In the genomic region with DNA sequence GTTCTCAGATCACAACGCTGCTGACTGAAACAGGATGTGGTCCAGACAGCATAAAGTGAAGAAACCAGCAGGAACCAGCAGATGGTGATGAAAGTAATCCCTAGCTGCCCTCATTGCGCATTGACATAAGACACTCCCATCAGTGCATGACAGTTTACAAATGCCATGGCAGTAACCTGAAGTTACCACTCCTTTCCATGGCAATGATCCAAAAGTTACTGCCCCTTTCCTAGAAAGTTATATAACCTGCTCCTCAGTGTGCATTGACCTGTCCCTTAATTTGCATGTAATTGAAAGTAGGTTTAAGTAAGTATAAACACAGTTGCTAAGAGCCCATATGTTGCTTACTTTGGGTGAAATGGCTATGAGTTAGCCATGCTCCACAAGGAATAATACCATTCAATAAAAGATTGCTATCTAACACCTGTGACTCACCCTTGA, we compare ENCODE assay signal across 10 cellular contexts.
A peak's percentile ranks its signal among the peaks of the same experiment; 100 is the strongest.
DNase-seq lines count a peak whose midpoint lies in the region; ATAC-seq and TF ChIP-seq lines count a peak whose summit lies in the region.
"Had no signal": no experiment of that assay in that cellular context is flagged by ENCODE, and none has a peak within 500 bp of the region (broad histone marks: within the 10 kb centered on the region; RNA-seq: fewer than 3 reads in every experiment).

No MANE protein-coding gene starts in this region.

- CTCF ChIA-PET in mammary epithelial cell (lab: Charles Lee; ENCODE audit: low non-redundant PET) = no interaction called here

- no peaks in the 10 kb centered on the region for H3K36me3 ChIP-seq in mammary epithelial cell (ENCODE audit: insufficient read depth, low read length)
- H3K36me3 ChIP-seq: tibial artery had no signal

- DNase-seq in stimulated activated CD4-positive, alpha-beta T cell treated with anti-CD3 and anti-CD28 coated beads, Interleukin-15, amount 100 ng/mL, for 24 hours = peak; percentile 19
- DNase-seq in stimulated activated CD4-positive, alpha-beta T cell treated with anti-CD3 and anti-CD28 coated beads, Interleukin-4, amount 100 ng/mL, for 1 hour = no peak
- DNase-seq in SK-MEL-5 (ENCODE audit: low read depth, low spot score) (peak; percentile 5), mammary epithelial cell (peak; percentile 65), cerebellum (ENCODE audit: low spot score) (no peak)
- DNase-seq in stimulated activated naive CD8-positive, alpha-beta T cell treated with anti-CD3 and anti-CD28 coated beads, Interleukin-15, Interleukin-2, amounts not matched to agents 100 U/mL and 50 U/mL, for 24 hours = peak; percentile 18
- DNase-seq: C1 segment of cervical spinal cord, tibial artery had no signal

- peak overlapping the region; percentile 68 for H3K27ac ChIP-seq in mammary epithelial cell (ENCODE audit: insufficient read depth, low read depth, low read length)
- H3K27ac ChIP-seq: tibial artery had no signal

- H3K27me3 ChIP-seq in mammary epithelial cell (ENCODE audit: insufficient read depth, low read length) = no peaks in the 10 kb centered on the region
- H3K27me3 ChIP-seq: tibial artery had no signal

- intact Hi-C loops in mammary epithelial cell (cut with micrococcal nuclease) = no loop called here

- H3K9ac ChIP-seq in mammary epithelial cell (ENCODE audit: insufficient read depth, low read length) = no peak overlapping the region

- in situ Hi-C loops in SK-MEL-5 (cut with HindIII; ENCODE audit: low pct_unique_long_range_greater_than_20kb, low sequenced_read_pairs) (no loop called here), mammary epithelial cell (cut with MboI; ENCODE audit: low sequenced_read_pairs in 2 of 2) (no loop called here)

- no peak overlapping the region for H3K4me3 ChIP-seq in mammary epithelial cell (replicated peaks in 1 of 3; ENCODE audit: insufficient read depth in 1 of 3, low read depth in 2 of 3, low read length in 3 of 3)
- H3K4me3 ChIP-seq: tibial artery had no signal

- WGBS in mammary epithelial cell (ENCODE audit: low coverage, missing lambda C conversion rate) = 0% methylated on average over 2 of the region's 2 CpGs

- H2AFZ ChIP-seq in mammary epithelial cell (ENCODE audit: low read depth, low read length) = no peak overlapping the region

- H3K9me3 ChIP-seq in mammary epithelial cell (replicated peaks; ENCODE audit: insufficient read depth, low read length) = no peaks in the 10 kb centered on the region
- H3K9me3 ChIP-seq: tibial artery had no signal

- no peaks in the 10 kb centered on the region for H4K20me1 ChIP-seq in mammary epithelial cell (ENCODE audit: insufficient read depth, low read length)

- dilution Hi-C loops in mammary epithelial cell (cut with HindIII; ENCODE audit: low sequenced_read_pairs) = no loop called here

- H3K4me1 ChIP-seq in mammary epithelial cell (ENCODE audit: insufficient read depth, low read length) = peaks cover 12% of the 10 kb centered on the region
- H3K4me1 ChIP-seq: tibial artery had no signal

- H3K4me2 ChIP-seq in mammary epithelial cell (ENCODE audit: insufficient read depth, low read depth, low read length) = peak overlapping the region; percentile 57

- no peak for TF ChIP-seq CTCF in mammary epithelial cell (conservative IDR thresholded peaks at IDR 0.05 in 1 of 2, IDR thresholded peaks at IDR 0.05 in 1 of 2; ENCODE audit: extremely low read depth in 1 of 2, insufficient read depth in 1 of 2, low read depth in 1 of 2, low read length in 2 of 2)

- H3K79me2 ChIP-seq in mammary epithelial cell (ENCODE audit: insufficient read depth, low read length) = no peaks in the 10 kb centered on the region

- no TSS peak for BruUV-seq in mammary epithelial cell (replicated peaks; lab: Mats Ljungman, UMichigan)

- peak; percentile 69 for ATAC-seq in stimulated activated naive CD8-positive, alpha-beta T cell treated with anti-CD3 and anti-CD28 coated beads, Interleukin-15, Interleukin-2, amounts not matched to agents 100 U/mL and 50 U/mL, for 24 hours
- ATAC-seq in GM21515 (IDR thresholded peaks at IDR 0.05; ENCODE audit: unreplicated experiment) (no peak), GM21390 (IDR thresholded peaks at IDR 0.05; ENCODE audit: unreplicated experiment) (no peak)

Comparison
In these comparisons a context has a peak if more than half of its experiments do, and no peak if none do; other contexts are left out.
1. DNase-seq: peak in stimulated activated CD4-positive, alpha-beta T cell treated with anti-CD3 and anti-CD28 coated beads, Interleukin-15, amount 100 ng/mL, for 24 hours (single experiment), SK-MEL-5 (single experiment), mammary epithelial cell (single experiment) and stimulated activated naive CD8-positive, alpha-beta T cell treated with anti-CD3 and anti-CD28 coated beads, Interleukin-15, Interleukin-2, amounts not matched to agents 100 U/mL and 50 U/mL, for 24 hours (single experiment); none in stimulated activated CD4-positive, alpha-beta T cell treated with anti-CD3 and anti-CD28 coated beads, Interleukin-4, amount 100 ng/mL, for 1 hour (single experiment) and cerebellum (single experiment).